ENCODE assay signal across 1 cellular context in genomic region chr19:10293637-10294367, GRCh38.
TF ChIP-seq lines count a peak whose summit lies in the region.

No MANE protein-coding gene starts in this region.

TF ChIP-seq in IMR-90, 13 proteins besides CTCF, POLR2A, EP300 and RAD21 (continued from another document):
- TF ChIP-seq SMC3 (IDR thresholded peaks at IDR 0.05; ENCODE audit: low read depth, low read length) (no peak), MXI1 (IDR thresholded peaks at IDR 0.05; ENCODE audit: borderline replicate concordance, low read depth, low read length) (no peak)
TF ChIP-seq in IMR-90: peak in this region for 0.
